Comparison of ENCODE assay signal across 1 cellular context in genomic region chr19:45767410-45767880, GRCh38.
TF ChIP-seq lines count a peak whose summit lies in the region.

No MANE protein-coding gene starts in this region.

TF ChIP-seq in HEK293, 187 proteins besides CTCF, POLR2A, EP300 and RAD21 (continued from another document and continues in another):
- TF ChIP-seq PRDM2 (tag by site-specific recombination; IDR thresholded peaks at IDR 0.05; ENCODE audit: borderline replicate concordance) (no peak), ZBTB48 (tag by site-specific recombination; IDR thresholded peaks at IDR 0.05) (0 out of 2 replicates have a peak, but pooled peaks have one; percentile 55), YY2 (tag by site-specific recombination; IDR thresholded peaks at IDR 0.05) (no peak), PRDM4 (tag by site-specific recombination; IDR thresholded peaks at IDR 0.05) (peak; percentile 81), ZNF76 (tag by site-specific recombination; IDR thresholded peaks at IDR 0.05; ENCODE audit: borderline replicate concordance, low read depth) (peak; percentile 11; the same call in 1 of the 2 replicates), WT1 (tag by site-specific recombination; IDR thresholded peaks at IDR 0.05) (peak; percentile 88), ZIC2 (tag by site-specific recombination; IDR thresholded peaks at IDR 0.05) (peak; percentile 74), ZNF394 (tag by site-specific recombination; IDR thresholded peaks at IDR 0.05; ENCODE audit: borderline replicate concordance) (peak; percentile 19; the same call in 1 of the 2 replicates), ZFP37 (tag by site-specific recombination; IDR thresholded peaks at IDR 0.05) (no peak), HOXC10 (CRISPR knock-in tag; IDR thresholded peaks at IDR 0.05) (no peak), ZNF501 (tag by site-specific recombination; IDR thresholded peaks at IDR 0.05) (peak; percentile 33; the same call in 1 of the 2 replicates), ZNF692 (tag by site-specific recombination; IDR thresholded peaks at IDR 0.05) (0 out of 2 replicates have a peak, but pooled peaks have one; percentile 21), ZBTB49 (tag by site-specific recombination; IDR thresholded peaks at IDR 0.05; ENCODE audit: low read depth) (no peak), ZBTB8A (tag by site-specific recombination; IDR thresholded peaks at IDR 0.05) (peak; percentile 97), IKZF3 (tag by site-specific recombination; IDR thresholded peaks at IDR 0.05) (peak; percentile 88), ZNF175 (tag by site-specific recombination; IDR thresholded peaks at IDR 0.05) (no peak), ZNF148 (tag by site-specific recombination; IDR thresholded peaks at IDR 0.05; ENCODE audit: borderline replicate concordance) (no peak), ZNF610 (tag by site-specific recombination; IDR thresholded peaks at IDR 0.05; ENCODE audit: borderline replicate concordance) (no peak), ZNF600 (tag by site-specific recombination; IDR thresholded peaks at IDR 0.05) (peak; percentile 30; the same call in 1 of the 2 replicates), KLF10 (tag by site-specific recombination; IDR thresholded peaks at IDR 0.05) (peak; percentile 54; the same call in 1 of the 2 replicates), KLF8 (tag by site-specific recombination; IDR thresholded peaks at IDR 0.05) (peak; percentile 85), PRDM10 (tag by site-specific recombination; IDR thresholded peaks at IDR 0.05) (peak; percentile 78), ZNF701 (tag by site-specific recombination; IDR thresholded peaks at IDR 0.05) (no peak), SP7 (tag by site-specific recombination; IDR thresholded peaks at IDR 0.05) (peak; percentile 46; the same call in 1 of the 2 replicates), PATZ1 (tag by site-specific recombination; IDR thresholded peaks at IDR 0.05) (peak; percentile 87), KLF17 (tag by site-specific recombination; IDR thresholded peaks at IDR 0.05) (peak; percentile 70), KLF1 (tag by site-specific recombination; IDR thresholded peaks at IDR 0.05) (peak; percentile 94), HIC1 (tag by site-specific recombination; IDR thresholded peaks at IDR 0.05) (peak; percentile 76)
